ENCODE assay signal across 20 cellular contexts in the genomic region with DNA sequence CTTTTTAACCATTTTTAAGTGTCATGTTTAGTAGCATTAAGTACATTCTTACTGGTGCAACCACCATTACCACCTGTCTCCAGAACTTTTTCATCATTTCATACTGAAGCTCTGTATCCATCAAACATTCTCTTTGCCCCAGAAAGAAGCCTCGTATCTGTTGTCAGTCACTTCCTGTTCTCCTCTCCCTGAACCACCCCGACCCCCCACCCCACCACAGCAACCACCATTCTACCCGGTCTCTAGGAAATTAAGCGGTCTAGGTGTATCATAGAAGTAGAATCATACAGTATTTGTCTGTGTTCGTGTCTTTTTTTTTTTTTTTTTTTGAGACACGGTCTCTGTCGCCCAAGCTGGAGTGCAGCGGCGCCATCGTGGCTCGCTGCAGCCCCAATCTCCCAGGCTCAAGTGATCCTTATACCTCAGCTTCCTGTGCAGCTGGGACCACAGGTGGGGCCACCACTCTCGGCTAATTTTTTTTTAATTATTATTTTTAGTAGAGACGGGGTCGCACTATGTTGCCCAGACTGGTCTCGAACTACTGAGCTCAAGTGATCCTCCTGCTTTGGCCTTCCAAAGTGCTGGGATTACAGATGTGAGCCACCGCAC. TPM values are rescaled to one million over a fixed set of nuclear protein-coding genes. Genes with fewer than 3 reads are reported as not detected.
"Had no signal": no experiment of that assay in that cellular context is flagged by ENCODE, and none has a peak within 500 bp of the region (broad histone marks: within the 10 kb centered on the region; RNA-seq: fewer than 3 reads in every experiment).

No MANE protein-coding gene starts in this region.

- H3K4me3 Mint-ChIP-seq: activated T-helper 17 cell treated with anti-CD3 and anti-CD28 coated beads, Interleukin-2, amount 50 U/mL, for 72 hours; endodermal cell; mesothelial cell of epicardium; WTC11 had no signal

- H3K9me3 Mint-ChIP-seq: activated T-helper 17 cell treated with anti-CD3 and anti-CD28 coated beads, Interleukin-2, amount 50 U/mL, for 72 hours; endodermal cell; mesothelial cell of epicardium; WTC11 had no signal

- H3K36me3 ChIP-seq: adrenal gland, lower lobe of right lung, pancreas, tibial nerve, uterus had no signal

- H3K27me3 Mint-ChIP-seq: activated T-helper 17 cell treated with anti-CD3 and anti-CD28 coated beads, Interleukin-2, amount 50 U/mL, for 72 hours had no signal

- H3K27ac Mint-ChIP-seq: activated T-helper 17 cell treated with anti-CD3 and anti-CD28 coated beads, Interleukin-2, amount 50 U/mL, for 72 hours; endodermal cell; mesothelial cell of epicardium; WTC11 had no signal

- H3K36me3 Mint-ChIP-seq: mesothelial cell of epicardium, WTC11 had no signal

- H3K9me3 ChIP-seq: adrenal gland, lower lobe of right lung, pancreas, tibial nerve, uterus had no signal

- ATAC-seq: activated T-helper 17 cell treated with anti-CD3 and anti-CD28 coated beads, Interleukin-2, amount 50 U/mL, for 72 hours; left colon; lower lobe of right lung; pancreas; WTC11 had no signal

- H3K4me3 ChIP-seq: adrenal gland, dorsolateral prefrontal cortex, lower lobe of right lung, pancreas, tibial nerve, uterus had no signal

- H3K27me3 ChIP-seq: adrenal gland, pancreas, uterus had no signal

- DNase-seq: activated CD4-positive, alpha-beta T cell treated with anti-CD3 and anti-CD28 coated beads, Interleukin-2, amount 50 U/mL, for 1 hour; activated naive CD4-positive, alpha-beta T cell treated with Interleukin-2 at 50 U/mL for 16 hours; activated T-cell treated with anti-CD3 and anti-CD28 coated beads for 4 hours; adrenal gland; endodermal cell; head of caudate nucleus; left colon; lower lobe of right lung; stimulated activated CD4-positive, alpha-beta T cell treated with anti-CD3 and anti-CD28 coated beads, Interleukin-12 subunit alpha, Interleukin-12 subunit beta, amount 100 ng/mL, for 4 hours; stimulated activated CD4-positive, alpha-beta T cell treated with anti-CD3 and anti-CD28 coated beads, Interleukin-2, amount 100 ng/mL, for 24 hours; uterus had no signal

- H3K4me1 Mint-ChIP-seq: endodermal cell, mesothelial cell of epicardium, WTC11 had no signal

- H3K4me1 ChIP-seq: lower lobe of right lung, tibial nerve, uterus had no signal

- H3K27ac ChIP-seq: adrenal gland, dorsolateral prefrontal cortex, lower lobe of right lung, pancreas, tibial nerve, uterus had no signal

RNA-seq across cellular contexts. Expression of gene EPHA8, which starts 23.7 kb away (rescaled TPM):
- total RNA-seq: activated T-helper 17 cell treated with anti-CD3 and anti-CD28 coated beads, Interleukin-2, amount 50 U/mL, for 72 hours; cardiac septum; epithelial cell of proximal tubule; left colon; lower lobe of right lung; mesothelial cell of epicardium; T-helper 2 cell treated with Interferon-gamma antibody and Interleukin-4, amounts not matched to agents 100 ng/mL and 5 ng/mL, for 36 hours; tibial nerve had no signal
